1 cellular context compared by ENCODE assay signal in the genomic region with DNA sequence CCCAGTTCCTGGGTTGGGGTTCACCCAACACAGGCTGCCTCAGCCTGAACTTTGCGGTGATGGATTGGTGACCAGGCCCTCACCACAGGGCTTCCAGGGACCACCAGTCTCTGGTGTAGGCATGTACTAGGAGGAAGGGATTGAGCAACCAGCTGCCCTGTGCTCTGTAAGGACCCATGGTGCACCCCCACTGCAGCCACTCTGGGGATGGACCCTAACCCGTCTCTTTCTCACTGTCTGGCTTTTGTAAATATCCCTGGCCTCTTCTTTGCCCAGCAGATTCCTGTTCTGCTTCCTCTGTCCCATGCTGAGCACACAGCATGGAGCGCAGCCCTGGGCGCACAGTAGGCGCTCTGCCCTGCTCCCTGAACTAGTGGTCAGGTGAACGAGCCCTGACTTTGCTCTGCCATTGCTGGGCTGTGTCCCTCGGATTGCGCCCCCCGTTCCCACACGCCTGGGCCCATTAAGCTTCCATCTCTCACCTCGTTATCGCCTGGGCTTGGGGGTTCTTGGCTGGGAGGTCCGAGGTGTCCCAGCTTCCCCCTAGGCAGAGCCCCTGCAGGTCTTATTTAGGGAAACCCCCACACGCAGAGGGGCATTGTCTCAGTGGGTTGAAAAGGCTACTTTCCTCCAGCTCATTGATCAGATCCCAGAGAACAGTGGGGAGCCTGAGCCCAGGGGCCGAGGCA.
TF ChIP-seq lines count a peak whose summit lies in the region.

No MANE protein-coding gene starts in this region.

TF ChIP-seq in GM23338, 12 proteins besides CTCF, POLR2A, EP300 and RAD21 (continued from another document):
- TF ChIP-seq, protein P1, sequence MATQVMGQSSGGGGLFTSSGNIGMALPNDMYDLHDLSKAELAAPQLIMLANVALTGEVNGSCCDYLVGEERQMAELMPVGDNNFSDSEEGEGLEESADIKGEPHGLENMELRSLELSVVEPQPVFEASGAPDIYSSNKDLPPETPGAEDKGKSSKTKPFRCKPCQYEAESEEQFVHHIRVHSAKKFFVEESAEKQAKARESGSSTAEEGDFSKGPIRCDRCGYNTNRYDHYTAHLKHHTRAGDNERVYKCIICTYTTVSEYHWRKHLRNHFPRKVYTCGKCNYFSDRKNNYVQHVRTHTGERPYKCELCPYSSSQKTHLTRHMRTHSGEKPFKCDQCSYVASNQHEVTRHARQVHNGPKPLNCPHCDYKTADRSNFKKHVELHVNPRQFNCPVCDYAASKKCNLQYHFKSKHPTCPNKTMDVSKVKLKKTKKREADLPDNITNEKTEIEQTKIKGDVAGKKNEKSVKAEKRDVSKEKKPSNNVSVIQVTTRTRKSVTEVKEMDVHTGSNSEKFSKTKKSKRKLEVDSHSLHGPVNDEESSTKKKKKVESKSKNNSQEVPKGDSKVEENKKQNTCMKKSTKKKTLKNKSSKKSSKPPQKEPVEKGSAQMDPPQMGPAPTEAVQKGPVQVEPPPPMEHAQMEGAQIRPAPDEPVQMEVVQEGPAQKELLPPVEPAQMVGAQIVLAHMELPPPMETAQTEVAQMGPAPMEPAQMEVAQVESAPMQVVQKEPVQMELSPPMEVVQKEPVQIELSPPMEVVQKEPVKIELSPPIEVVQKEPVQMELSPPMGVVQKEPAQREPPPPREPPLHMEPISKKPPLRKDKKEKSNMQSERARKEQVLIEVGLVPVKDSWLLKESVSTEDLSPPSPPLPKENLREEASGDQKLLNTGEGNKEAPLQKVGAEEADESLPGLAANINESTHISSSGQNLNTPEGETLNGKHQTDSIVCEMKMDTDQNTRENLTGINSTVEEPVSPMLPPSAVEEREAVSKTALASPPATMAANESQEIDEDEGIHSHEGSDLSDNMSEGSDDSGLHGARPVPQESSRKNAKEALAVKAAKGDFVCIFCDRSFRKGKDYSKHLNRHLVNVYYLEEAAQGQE (IDR thresholded peaks at IDR 0.05; ENCODE audit: unreplicated experiment) = no peak
- no peak for TF ChIP-seq STAT1 (IDR thresholded peaks at IDR 0.05; ENCODE audit: unreplicated experiment)
- no peak for TF ChIP-seq POLR2AphosphoS5 (IDR thresholded peaks at IDR 0.05; ENCODE audit: low read depth)
- no peak for TF ChIP-seq EZH2phosphoT487 (IDR thresholded peaks at IDR 0.05; ENCODE audit: unreplicated experiment)
- TF ChIP-seq, protein P2, sequence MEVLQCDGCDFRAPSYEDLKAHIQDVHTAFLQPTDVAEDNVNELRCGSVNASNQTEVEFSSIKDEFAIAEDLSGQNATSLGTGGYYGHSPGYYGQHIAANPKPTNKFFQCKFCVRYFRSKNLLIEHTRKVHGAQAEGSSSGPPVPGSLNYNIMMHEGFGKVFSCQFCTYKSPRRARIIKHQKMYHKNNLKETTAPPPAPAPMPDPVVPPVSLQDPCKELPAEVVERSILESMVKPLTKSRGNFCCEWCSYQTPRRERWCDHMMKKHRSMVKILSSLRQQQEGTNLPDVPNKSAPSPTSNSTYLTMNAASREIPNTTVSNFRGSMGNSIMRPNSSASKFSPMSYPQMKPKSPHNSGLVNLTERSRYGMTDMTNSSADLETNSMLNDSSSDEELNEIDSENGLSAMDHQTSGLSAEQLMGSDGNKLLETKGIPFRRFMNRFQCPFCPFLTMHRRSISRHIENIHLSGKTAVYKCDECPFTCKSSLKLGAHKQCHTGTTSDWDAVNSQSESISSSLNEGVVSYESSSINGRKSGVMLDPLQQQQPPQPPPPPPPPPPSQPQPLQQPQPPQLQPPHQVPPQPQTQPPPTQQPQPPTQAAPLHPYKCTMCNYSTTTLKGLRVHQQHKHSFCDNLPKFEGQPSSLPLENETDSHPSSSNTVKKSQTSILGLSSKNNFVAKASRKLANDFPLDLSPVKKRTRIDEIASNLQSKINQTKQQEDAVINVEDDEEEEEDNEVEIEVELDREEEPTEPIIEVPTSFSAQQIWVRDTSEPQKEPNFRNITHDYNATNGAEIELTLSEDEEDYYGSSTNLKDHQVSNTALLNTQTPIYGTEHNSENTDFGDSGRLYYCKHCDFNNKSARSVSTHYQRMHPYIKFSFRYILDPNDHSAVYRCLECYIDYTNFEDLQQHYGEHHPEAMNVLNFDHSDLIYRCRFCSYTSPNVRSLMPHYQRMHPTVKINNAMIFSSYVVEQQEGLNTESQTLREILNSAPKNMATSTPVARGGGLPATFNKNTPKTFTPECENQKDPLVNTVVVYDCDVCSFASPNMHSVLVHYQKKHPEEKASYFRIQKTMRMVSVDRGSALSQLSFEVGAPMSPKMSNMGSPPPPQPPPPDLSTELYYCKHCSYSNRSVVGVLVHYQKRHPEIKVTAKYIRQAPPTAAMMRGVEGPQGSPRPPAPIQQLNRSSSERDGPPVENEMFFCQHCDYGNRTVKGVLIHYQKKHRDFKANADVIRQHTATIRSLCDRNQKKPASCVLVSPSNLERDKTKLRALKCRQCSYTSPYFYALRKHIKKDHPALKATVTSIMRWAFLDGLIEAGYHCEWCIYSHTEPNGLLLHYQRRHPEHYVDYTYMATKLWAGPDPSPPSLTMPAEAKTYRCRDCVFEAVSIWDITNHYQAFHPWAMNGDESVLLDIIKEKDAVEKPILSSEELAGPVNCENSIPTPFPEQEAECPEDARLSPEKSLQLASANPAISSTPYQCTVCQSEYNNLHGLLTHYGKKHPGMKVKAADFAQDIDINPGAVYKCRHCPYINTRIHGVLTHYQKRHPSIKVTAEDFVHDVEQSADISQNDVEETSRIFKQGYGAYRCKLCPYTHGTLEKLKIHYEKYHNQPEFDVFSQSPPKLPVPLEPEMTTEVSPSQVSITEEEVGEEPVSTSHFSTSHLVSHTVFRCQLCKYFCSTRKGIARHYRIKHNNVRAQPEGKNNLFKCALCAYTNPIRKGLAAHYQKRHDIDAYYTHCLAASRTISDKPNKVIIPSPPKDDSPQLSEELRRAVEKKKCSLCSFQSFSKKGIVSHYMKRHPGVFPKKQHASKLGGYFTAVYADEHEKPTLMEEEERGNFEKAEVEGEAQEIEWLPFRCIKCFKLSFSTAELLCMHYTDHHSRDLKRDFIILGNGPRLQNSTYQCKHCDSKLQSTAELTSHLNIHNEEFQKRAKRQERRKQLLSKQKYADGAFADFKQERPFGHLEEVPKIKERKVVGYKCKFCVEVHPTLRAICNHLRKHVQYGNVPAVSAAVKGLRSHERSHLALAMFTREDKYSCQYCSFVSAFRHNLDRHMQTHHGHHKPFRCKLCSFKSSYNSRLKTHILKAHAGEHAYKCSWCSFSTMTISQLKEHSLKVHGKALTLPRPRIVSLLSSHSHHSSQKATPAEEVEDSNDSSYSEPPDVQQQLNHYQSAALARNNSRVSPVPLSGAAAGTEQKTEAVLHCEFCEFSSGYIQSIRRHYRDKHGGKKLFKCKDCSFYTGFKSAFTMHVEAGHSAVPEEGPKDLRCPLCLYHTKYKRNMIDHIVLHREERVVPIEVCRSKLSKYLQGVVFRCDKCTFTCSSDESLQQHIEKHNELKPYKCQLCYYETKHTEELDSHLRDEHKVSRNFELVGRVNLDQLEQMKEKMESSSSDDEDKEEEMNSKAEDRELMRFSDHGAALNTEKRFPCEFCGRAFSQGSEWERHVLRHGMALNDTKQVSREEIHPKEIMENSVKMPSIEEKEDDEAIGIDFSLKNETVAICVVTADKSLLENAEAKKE (CRISPR knock-in tag; IDR thresholded peaks at IDR 0.05) = no peak
- TF ChIP-seq EZH2 (IDR thresholded peaks at IDR 0.05; ENCODE audit: low read depth, unreplicated experiment) = no peak
- TF ChIP-seq CREB1 (CRISPR knock-in tag; IDR thresholded peaks at IDR 0.05; ENCODE audit: low read depth) = no peak
- no peak for TF ChIP-seq NANOG (IDR thresholded peaks at IDR 0.05; ENCODE audit: borderline replicate concordance)
- TF ChIP-seq ZNF331 (CRISPR knock-in tag; IDR thresholded peaks at IDR 0.05; ENCODE audit: low read depth) = no peak
